In genomic region chr5:71640408-71640807, GRCh38 we compare ENCODE assay signal across 19 cellular contexts.
"Had no signal": no experiment of that assay in that cellular context is flagged by ENCODE, and none has a peak within 500 bp of the region (broad histone marks: within the 10 kb centered on the region; RNA-seq: fewer than 3 reads in every experiment).

No MANE protein-coding gene starts in this region.

- H3K4me3 ChIP-seq: SJSA1, SK-N-MC had no signal

- H3K4me2 ChIP-seq: KMS-11 had no signal

- DNase-seq: Kasumi-1, NCI-H1092 treated with DMSO at 0.1 percent for 48 hours, NCI-H1436, NCI-H187, NCI-H2029, NCI-H2081 treated with DMSO at 0.1 percent for 48 hours, NCI-H2171, NCI-H226, NCI-H446, NCI-H510A, NCI-H524 treated with DMSO at 0.1 percent for 48 hours, NCI-H69, NCI-H774, Right ventricle myocardium superior, RPMI8226, SIG-M5 had no signal

- H3K4me1 ChIP-seq: SJSA1 had no signal

- H3K27ac ChIP-seq: KMS-11, SJSA1, SK-N-MC had no signal

- H3K27me3 ChIP-seq: SJSA1 had no signal

- H3K9ac ChIP-seq: KMS-11 had no signal

- H3K9me3 ChIP-seq: SJSA1 had no signal
